In the genomic region with DNA sequence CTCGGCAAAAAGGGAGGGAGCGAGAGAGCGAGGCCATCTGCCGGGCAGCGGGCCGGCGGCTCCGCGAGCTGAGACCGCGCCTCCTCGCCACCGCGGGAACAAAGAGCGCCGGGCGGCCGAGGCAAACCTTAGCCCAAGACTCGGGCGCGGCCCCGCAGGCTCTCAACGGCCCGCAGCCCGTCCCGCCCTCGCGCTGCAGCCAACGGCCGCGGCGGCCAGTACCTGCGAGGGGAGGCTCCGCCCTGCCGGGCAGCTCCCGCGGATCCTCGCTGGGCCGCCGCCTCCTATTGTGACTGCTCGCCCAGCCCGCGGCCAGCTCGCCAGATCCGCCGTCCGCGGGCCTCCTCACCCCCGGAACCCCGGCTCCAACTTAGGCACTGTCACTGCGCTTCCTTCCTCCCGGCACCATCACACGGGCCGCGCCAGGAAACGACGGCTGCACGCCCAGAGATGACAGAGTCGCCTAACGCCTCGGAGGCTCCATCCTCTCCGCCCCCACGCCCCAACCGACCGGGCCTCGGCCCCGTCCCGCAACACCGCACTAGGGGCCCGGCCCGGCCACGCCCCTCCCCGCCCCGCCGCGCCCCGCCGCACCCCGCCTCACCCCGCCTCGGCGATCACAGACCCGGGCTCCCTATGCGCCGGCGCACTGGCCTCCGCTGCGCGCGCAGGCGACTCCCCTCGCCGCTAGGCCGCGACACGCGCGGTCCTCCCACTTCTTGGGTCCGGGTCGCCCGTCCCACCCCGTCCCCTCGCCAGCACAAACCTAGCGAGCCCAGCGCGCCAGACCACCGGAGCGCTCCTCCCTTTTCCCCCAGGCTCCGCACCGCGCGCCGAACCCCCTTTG, we compare ENCODE assay signal across 8 cellular contexts. TPM values are rescaled to one million over a fixed set of nuclear protein-coding genes. Genes with fewer than 3 reads are reported as not detected.
DNase-seq lines count a peak whose midpoint lies in the region; ATAC-seq and TF ChIP-seq lines count a peak whose summit lies in the region.

No MANE protein-coding gene starts in this region.

- DNase-seq in DMS 273 treated with DMSO at 0.1 percent for 48 hours (lab: John Stamatoyannopoulos, UW) (peak; percentile 66), HuH-7.5 (ENCODE audit: low spot score) (peak; percentile 98), OCI-LY7 (ENCODE audit: low spot score) (peak; percentile 91), erythroblast (lab: John Stamatoyannopoulos, UW) (peak; percentile 92 to 95)
- peak; percentile 95 for DNase-seq in activated T-cell treated with anti-CD3 and anti-CD28 coated beads, Interleukin-2, amount 50 U/mL, for 1 hour
- DNase-seq in stimulated activated CD8-positive, alpha-beta memory T cell treated with anti-CD3 and anti-CD28 coated beads, Interleukin-7, amount 100 ng/mL, for 1 hour (ENCODE audit: low read depth in 2 of 2) = peak; percentile 87 to 88

- CTCF ChIA-PET in OCI-LY7 (lab: Charles Lee; ENCODE audit: unreplicated experiment) = no interaction called here

- peak overlapping the region; percentile 93 for H3K27ac ChIP-seq in OCI-LY7 (ENCODE audit: low read depth, low read length, poor library complexity, severe bottlenecking)
- peak overlapping the region; percentile 91 for H3K27ac ChIP-seq in muscle layer of colon (ENCODE audit: low read depth, low read length)

- H3K79me2 ChIP-seq in OCI-LY7 (ENCODE audit: insufficient read depth, low read depth, low read length) = peaks cover 45% of the 10 kb centered on the region

- intact Hi-C loops in OCI-LY7 (cut with micrococcal nuclease; ENCODE audit: unreplicated experiment) = loop anchor here (5.0 to 10.0 kb wide), 2 partner anchors 172 to 234 kb away; a partner anchor contains a TSS

- H3K9me3 ChIP-seq in OCI-LY7 (ENCODE audit: low read length) (peaks cover 4% of the 10 kb centered on the region; the same call in 1 of the 2 replicates), muscle layer of colon (ENCODE audit: low read length) (no peaks in the 10 kb centered on the region)

- BruUV-seq in OCI-LY7 (replicated peaks; lab: Mats Ljungman, UMichigan) = no TSS peak

- TF ChIP-seq CTCF in OCI-LY7 (conservative IDR thresholded peaks at IDR 0.05; ENCODE audit: low read length) = no peak

- peaks cover 14% of the 10 kb centered on the region; the same call in 1 of the 2 replicates for H4K20me1 ChIP-seq in OCI-LY7 (ENCODE audit: insufficient read depth, low read length)

- peak; percentile 71 for TF ChIP-seq POLR2A in erythroblast (IDR thresholded peaks at IDR 0.05; ENCODE audit: low read length)

- peak overlapping the region; percentile 86 for H3K4me3 ChIP-seq in OCI-LY7 (ENCODE audit: low read depth, low read length, poor library complexity, severe bottlenecking)
- H3K4me3 ChIP-seq in muscle layer of colon (ENCODE audit: low read depth in 1 of 2, low read length in 2 of 2) = peak overlapping the region; percentile 78 to 90

- no peaks in the 10 kb centered on the region for H3K27me3 ChIP-seq in muscle layer of colon (ENCODE audit: control insufficient read depth in 1 of 2, insufficient read depth in 2 of 2, low read length in 2 of 2)

- peak; percentile 80 for ATAC-seq in GM21528 (IDR thresholded peaks at IDR 0.05; ENCODE audit: low FRiP score, unreplicated experiment)

- H3K9ac ChIP-seq in muscle layer of colon (ENCODE audit: low read length) = peak overlapping the region; percentile 45

- POLR2A ChIA-PET in OCI-LY7 (lab: Charles Lee) = no interaction called here

- peaks cover 17% of the 10 kb centered on the region for H3K4me1 ChIP-seq in OCI-LY7 (ENCODE audit: insufficient read depth, low read length, poor library complexity, severe bottlenecking)
- peaks cover 21% of the 10 kb centered on the region for H3K4me1 ChIP-seq in muscle layer of colon (ENCODE audit: insufficient read depth, low read length)

- H2AFZ ChIP-seq in OCI-LY7 (ENCODE audit: low read length) = peak overlapping the region; percentile 69

- peak overlapping the region; percentile 82 for H3K4me2 ChIP-seq in OCI-LY7 (ENCODE audit: low read length)

- H3K36me3 ChIP-seq in OCI-LY7 (ENCODE audit: insufficient read depth, low read length) = peaks cover 28% of the 10 kb centered on the region
- H3K36me3 ChIP-seq in muscle layer of colon (ENCODE audit: insufficient read depth, low read length) = no peaks in the 10 kb centered on the region

- no peaks in the 10 kb centered on the region for H3K9me2 ChIP-seq in OCI-LY7 (ENCODE audit: insufficient read depth, low read length)

RNA-seq across cellular contexts. Expression of a gene that starts 0.5 kb away (rescaled TPM):
- 5.7 and 9.0 TPM in 2 replicates for total RNA-seq in OCI-LY7 (2014; rRNA removed; shearing (Covaris generic))
- total RNA-seq in OCI-LY7 (2022) = 25.5 and 30.5 TPM in 2 replicates

Comparison
In these comparisons a context has a peak if more than half of its experiments do, and no peak if none do; other contexts are left out.
1. Peak in every context shown above with its lines: DNase-seq, ATAC-seq, H3K4me3 ChIP-seq and H3K27ac ChIP-seq.